ENCODE assay signal across 28 cellular contexts in genomic region chr13:25252770-25253169, GRCh38.
"Had no signal": no experiment of that assay in that cellular context is flagged by ENCODE, and none has a peak within 500 bp of the region (broad histone marks: within the 10 kb centered on the region; RNA-seq: fewer than 3 reads in every experiment).

No MANE protein-coding gene starts in this region.

- H3K9me3 ChIP-seq: colonic mucosa, esophagus muscularis mucosa, gastroesophageal sphincter, heart left ventricle, lower lobe of right lung, psoas muscle, sigmoid colon, suprapubic skin, transverse colon, upper lobe of right lung, uterus had no signal

- H3K4me3 Mint-ChIP-seq: mesothelial cell of epicardium; naive thymus-derived CD4-positive, alpha-beta T cell; nephron; neural progenitor cell; stimulated activated effector memory CD8-positive, alpha-beta T cell treated with anti-CD3 and anti-CD28 coated beads, Interleukin-12 subunit alpha, Interleukin-12 subunit beta, amount 100 ng/mL, for 72 hours; stimulated activated naive CD8-positive, alpha-beta T cell treated with anti-CD3 and anti-CD28 coated beads, Interleukin-15, Interleukin-2, amounts not matched to agents 100 ng/mL and 50 ng/mL, for 24 hours had no signal

- H3K4me1 Mint-ChIP-seq: nephron; stimulated activated effector memory CD8-positive, alpha-beta T cell treated with anti-CD3 and anti-CD28 coated beads, Interleukin-12 subunit alpha, Interleukin-12 subunit beta, amount 100 ng/mL, for 72 hours had no signal

- H3K36me3 ChIP-seq: uterus had no signal

- H3K27ac ChIP-seq: colonic mucosa, esophagus muscularis mucosa, foreskin keratinocyte, gastroesophageal sphincter, heart left ventricle, hepatocyte, lower lobe of right lung, neural progenitor cell, psoas muscle, sigmoid colon, suprapubic skin, upper lobe of right lung, uterus had no signal

- ATAC-seq: foreskin keratinocyte; gastroesophageal sphincter; heart left ventricle; left ventricle myocardium superior; psoas muscle; right cardiac atrium; stimulated activated effector memory CD8-positive, alpha-beta T cell treated with anti-CD3 and anti-CD28 coated beads, Interleukin-12 subunit alpha, Interleukin-12 subunit beta, amount 100 ng/mL, for 72 hours had no signal

- H3K27me3 Mint-ChIP-seq: naive thymus-derived CD4-positive, alpha-beta T cell; stimulated activated naive CD8-positive, alpha-beta T cell treated with anti-CD3 and anti-CD28 coated beads, Interleukin-15, Interleukin-2, amounts not matched to agents 100 ng/mL and 50 ng/mL, for 24 hours had no signal

- H3K27ac Mint-ChIP-seq: mesothelial cell of epicardium; nephron; neural progenitor cell; stimulated activated effector memory CD8-positive, alpha-beta T cell treated with anti-CD3 and anti-CD28 coated beads, Interleukin-12 subunit alpha, Interleukin-12 subunit beta, amount 100 ng/mL, for 72 hours; stimulated activated naive CD8-positive, alpha-beta T cell treated with anti-CD3 and anti-CD28 coated beads, Interleukin-15, Interleukin-2, amounts not matched to agents 100 ng/mL and 50 ng/mL, for 24 hours had no signal

- DNase-seq: colonic mucosa; dermis blood vessel endothelial cell; effector memory CD4-positive, alpha-beta T cell; foreskin keratinocyte; heart left ventricle; kidney; left ventricle myocardium superior; lower lobe of right lung; mesenchymal stem cell; naive thymus-derived CD4-positive, alpha-beta T cell; nucleus accumbens; psoas muscle; right cardiac atrium; sigmoid colon; stimulated activated CD4-positive, alpha-beta T cell treated with anti-CD3 and anti-CD28 coated beads, Interleukin-2, amount 100 ng/mL, for 24 hours; stimulated activated CD4-positive, alpha-beta T cell treated with anti-CD3 and anti-CD28 coated beads, Interleukin-4, amount 100 ng/mL, for 24 hours; transverse colon; upper lobe of right lung; uterus had no signal

- H3K27me3 ChIP-seq: colonic mucosa, esophagus muscularis mucosa, foreskin keratinocyte, gastroesophageal sphincter, heart left ventricle, hepatocyte, neural progenitor cell, sigmoid colon, suprapubic skin, transverse colon, upper lobe of right lung, uterus had no signal

- H3K9me3 Mint-ChIP-seq: mesothelial cell of epicardium; naive thymus-derived CD4-positive, alpha-beta T cell; nephron; neural progenitor cell; stimulated activated effector memory CD8-positive, alpha-beta T cell treated with anti-CD3 and anti-CD28 coated beads, Interleukin-12 subunit alpha, Interleukin-12 subunit beta, amount 100 ng/mL, for 72 hours; stimulated activated naive CD8-positive, alpha-beta T cell treated with anti-CD3 and anti-CD28 coated beads, Interleukin-15, Interleukin-2, amounts not matched to agents 100 ng/mL and 50 ng/mL, for 24 hours had no signal

- H3K4me1 ChIP-seq: colonic mucosa, esophagus muscularis mucosa, foreskin keratinocyte, gastroesophageal sphincter, neural progenitor cell, psoas muscle, sigmoid colon, suprapubic skin, upper lobe of right lung, uterus had no signal

- H3K4me3 ChIP-seq: colonic mucosa, esophagus muscularis mucosa, gastroesophageal sphincter, heart left ventricle, hepatocyte, lower lobe of right lung, neural progenitor cell, psoas muscle, sigmoid colon, suprapubic skin, transverse colon, upper lobe of right lung, uterus had no signal
